In genomic region chr1:248775496-248775895, GRCh38 we compare ENCODE assay signal across 26 cellular contexts. TPM values are rescaled to one million over a fixed set of nuclear protein-coding genes. Genes with fewer than 3 reads are reported as not detected.
"Had no signal": no experiment of that assay in that cellular context is flagged by ENCODE, and none has a peak within 500 bp of the region (broad histone marks: within the 10 kb centered on the region; RNA-seq: fewer than 3 reads in every experiment).

No MANE protein-coding gene starts in this region.

- H3K9me3 ChIP-seq: testis, thoracic aorta, thyroid gland, upper lobe of right lung, vagina had no signal

- FAIRE-seq: urothelium cell line had no signal

- DNase-seq: stimulated activated CD4-positive, alpha-beta T cell treated with anti-CD3 and anti-CD28 coated beads, Interleukin-2, amount 100 ng/mL, for 48 hours; stimulated activated CD4-positive, alpha-beta T cell treated with anti-CD3 and anti-CD28 coated beads, Interleukin-4, amount 100 ng/mL, for 1 hour; stimulated activated CD4-positive, alpha-beta T cell treated with anti-CD3 and anti-CD28 coated beads, Interleukin-4, amount 100 ng/mL, for 24 hours; stimulated activated CD4-positive, alpha-beta T cell treated with anti-CD3 and anti-CD28 coated beads, Interleukin-4, amount 100 ng/mL, for 4 hours; stimulated activated CD8-positive, alpha-beta memory T cell treated with anti-CD3 and anti-CD28 coated beads, Interleukin-4, amount 100 ng/mL, for 48 hours; stimulated activated naive B cell treated with anti-CD40 and anti-IgM and Interleukin-4, amounts not matched to agents 10 μg/mL and 1 μg/mL and 100 μg/mL, for 72 hours; stimulated activated naive CD4-positive, alpha-beta T cell; stimulated activated naive CD4-positive, alpha-beta T cell treated with Interleukin-2 at 50 U/mL for 16 hours; stimulated activated naive CD8-positive, alpha-beta T cell treated with anti-CD3 and anti-CD28 coated beads, Interleukin-15, amount 100 ng/mL, for 72 hours; stimulated activated naive CD8-positive, alpha-beta T cell treated with anti-CD3 and anti-CD28 coated beads, Interleukin-15, Interleukin-2, amounts not matched to agents 100 U/mL and 50 U/mL, for 24 hours; stomach; substantia nigra; testis; thyroid gland; tibial artery; transverse colon; trophoblast cell; upper lobe of left lung; upper lobe of right lung; uterus had no signal

- H3K36me3 ChIP-seq: stomach, suprapubic skin, thoracic aorta, thyroid gland, tibial artery, tibial nerve, transverse colon, upper lobe of left lung, upper lobe of right lung, uterus, vagina had no signal

- H3K4me3 ChIP-seq: stomach, suprapubic skin, testis, thoracic aorta, thyroid gland, tibial artery, tibial nerve, transverse colon, upper lobe of left lung, upper lobe of right lung, uterus, vagina had no signal

- H3K27me3 ChIP-seq: stomach, suprapubic skin, testis, thyroid gland, tibial artery, tibial nerve, transverse colon, upper lobe of left lung, upper lobe of right lung, uterus, vagina had no signal

- H3K4me1 ChIP-seq: stomach, suprapubic skin, testis, thyroid gland, tibial artery, tibial nerve, transverse colon, upper lobe of left lung, upper lobe of right lung, uterus, vagina had no signal

- H3K27ac ChIP-seq: stomach, suprapubic skin, testis, thoracic aorta, thyroid gland, tibial artery, tibial nerve, transverse colon, upper lobe of left lung, upper lobe of right lung, uterus, vagina had no signal

RNA-seq across cellular contexts. Expression of gene LYPD8, which starts 19.9 kb away (rescaled TPM):
- polyA plus RNA-seq: urinary bladder had no signal
